Comparison of ENCODE assay signal across 9 cellular contexts in the genomic region with DNA sequence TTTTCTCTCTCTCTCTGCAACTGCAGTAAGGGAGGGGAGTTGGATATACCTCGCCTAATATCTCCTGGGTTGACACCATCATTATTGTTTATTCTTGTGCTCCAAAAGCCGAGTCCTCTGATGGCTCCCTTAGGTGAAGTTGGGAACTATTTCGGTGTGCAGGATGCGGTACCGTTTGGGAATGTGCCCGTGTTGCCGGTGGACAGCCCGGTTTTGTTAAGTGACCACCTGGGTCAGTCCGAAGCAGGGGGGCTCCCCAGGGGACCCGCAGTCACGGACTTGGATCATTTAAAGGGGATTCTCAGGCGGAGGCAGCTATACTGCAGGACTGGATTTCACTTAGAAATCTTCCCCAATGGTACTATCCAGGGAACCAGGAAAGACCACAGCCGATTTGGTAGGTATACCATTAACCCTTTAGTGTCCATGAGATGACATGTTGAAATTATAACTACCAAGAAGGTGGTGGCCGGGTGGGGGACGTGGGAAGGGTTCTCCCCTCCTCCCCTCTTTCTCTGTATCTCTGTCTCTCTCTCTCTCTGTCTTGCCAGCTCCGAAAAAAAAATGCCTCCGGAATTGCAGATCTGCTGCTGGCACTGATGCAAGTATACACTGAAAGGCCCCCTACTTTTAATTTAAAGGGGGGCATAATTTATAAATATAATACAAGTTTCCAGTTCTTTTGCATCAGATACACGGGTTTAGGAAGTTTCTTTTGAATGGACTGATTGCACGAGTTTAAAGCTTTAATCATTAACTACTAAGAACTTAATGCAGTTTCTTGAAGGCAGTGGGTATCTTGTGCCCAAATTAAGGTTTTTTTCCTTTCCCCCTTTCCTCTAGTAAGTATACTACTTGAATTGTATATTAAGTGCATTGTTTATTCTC. TPM values are rescaled to one million over a fixed set of nuclear protein-coding genes. Genes with fewer than 3 reads are reported as not detected.
DNase-seq lines count a peak whose midpoint lies in the region; ATAC-seq and TF ChIP-seq lines count a peak whose summit lies in the region.
"Had no signal": no experiment of that assay in that cellular context is flagged by ENCODE, and none has a peak within 500 bp of the region (broad histone marks: within the 10 kb centered on the region; RNA-seq: fewer than 3 reads in every experiment).

No MANE protein-coding gene starts in this region.

- TF ChIP-seq POLR2A in esophagus muscularis mucosa (IDR thresholded peaks at IDR 0.05; ENCODE audit: low read depth) (no peak), sigmoid colon (IDR thresholded peaks at IDR 0.05) (no peak)

- intact Hi-C loops in esophagus muscularis mucosa (cut with DNase I) (no loop called here), sigmoid colon (cut with DNase I) (no loop called here)

- H3K27me3 ChIP-seq in esophagus muscularis mucosa (peaks cover 0 to 86% (median 41%) of the 10 kb centered on the region in 4 donors), sigmoid colon (peaks cover 18 to 79% (median 60%) of the 10 kb centered on the region in 3 donors)

- no peak for TF ChIP-seq CTCF in esophagus muscularis mucosa (IDR thresholded peaks at IDR 0.05)
- TF ChIP-seq CTCF in sigmoid colon (IDR thresholded peaks at IDR 0.05), result no peak

- ATAC-seq in GM21619 (IDR thresholded peaks at IDR 0.05; ENCODE audit: unreplicated experiment) (no peak), HG03045 (IDR thresholded peaks at IDR 0.05; ENCODE audit: unreplicated experiment) (no peak)

- H3K9me3 ChIP-seq in esophagus muscularis mucosa (no peaks in the 10 kb centered on the region), sigmoid colon (no peaks in the 10 kb centered on the region)

- H3K36me3 ChIP-seq in esophagus muscularis mucosa (no peaks in the 10 kb centered on the region), sigmoid colon (no peaks in the 10 kb centered on the region)

- peak overlapping the region; percentile 60 to 77 (median 66) for H3K4me3 ChIP-seq in esophagus muscularis mucosa
- peak overlapping the region in 3 of 4 donors; percentile 0 to 62 (median 57) for H3K4me3 ChIP-seq in sigmoid colon

- peaks cover 46 to 75% (median 66%) of the 10 kb centered on the region in 4 donors for H3K4me1 ChIP-seq in esophagus muscularis mucosa
- peaks cover 0 to 70% (median 62%) of the 10 kb centered on the region in 4 donors for H3K4me1 ChIP-seq in sigmoid colon

- H3K27ac ChIP-seq in esophagus muscularis mucosa (replicated peaks in 1 of 4) (no peak overlapping the region), sigmoid colon (peak overlapping the region in 1 of 4 donors; percentile 69)

- no peak for TF ChIP-seq EP300 in esophagus muscularis mucosa (IDR thresholded peaks at IDR 0.05)
- TF ChIP-seq EP300 in sigmoid colon (IDR thresholded peaks at IDR 0.05), result no peak

- WGBS in esophagus muscularis mucosa, result 4% methylated on average over 19 of the region's 19 CpGs
- 1 to 2% methylated on average over 19 of the region's 19 CpGs for WGBS in sigmoid colon, 2 donors

- DNase-seq in NCI-H510A treated with DMSO at 0.1 percent for 48 hours (lab: John Stamatoyannopoulos, UW) (peak; percentile 31), NCI-H510A (lab: John Stamatoyannopoulos, UW) (no peak), NCI-H748 (lab: John Stamatoyannopoulos, UW; ENCODE audit: unreplicated experiment) (peak; percentile 72), esophagus muscularis mucosa (ENCODE audit: extremely low spot score) (no peak), sigmoid colon (no peak), DMS153 treated with DMSO at 0.1 percent for 48 hours (lab: John Stamatoyannopoulos, UW; ENCODE audit: unreplicated experiment) (no peak)
- DNase-seq: activated CD4-positive, CD25-positive, alpha-beta regulatory T cell treated with anti-CD3 and anti-CD28 coated beads, Interleukin-2, amount 50 U/mL, for 72 hours had no signal

RNA-seq across cellular contexts. Expression of a gene that starts 1.2 kb away (rescaled TPM):
- total RNA-seq in esophagus muscularis mucosa (1 to 10 TPM in 3 of 4 donors, under 1 TPM in 1; 0.50 to 1.9 (median 1.5) TPM), sigmoid colon (1 to 10 TPM in 1 of 4 donors, under 1 TPM in 3; 0.36 to 1.4 (median 0.75) TPM)
- polyA plus RNA-seq in sigmoid colon, result under 1 TPM; 0.36 to 0.60 (median 0.46) TPM

Comparison
In these comparisons a context has a peak if more than half of its experiments do, and no peak if none do; other contexts are left out.
1. DNase-seq: peak in NCI-H510A treated with DMSO at 0.1 percent for 48 hours (single experiment) and NCI-H748 (single experiment); none in NCI-H510A (single experiment), esophagus muscularis mucosa (single experiment), sigmoid colon (single experiment) and DMS153 treated with DMSO at 0.1 percent for 48 hours (single experiment).